Comparison of ENCODE assay signal across 1 cellular context in the genomic region with DNA sequence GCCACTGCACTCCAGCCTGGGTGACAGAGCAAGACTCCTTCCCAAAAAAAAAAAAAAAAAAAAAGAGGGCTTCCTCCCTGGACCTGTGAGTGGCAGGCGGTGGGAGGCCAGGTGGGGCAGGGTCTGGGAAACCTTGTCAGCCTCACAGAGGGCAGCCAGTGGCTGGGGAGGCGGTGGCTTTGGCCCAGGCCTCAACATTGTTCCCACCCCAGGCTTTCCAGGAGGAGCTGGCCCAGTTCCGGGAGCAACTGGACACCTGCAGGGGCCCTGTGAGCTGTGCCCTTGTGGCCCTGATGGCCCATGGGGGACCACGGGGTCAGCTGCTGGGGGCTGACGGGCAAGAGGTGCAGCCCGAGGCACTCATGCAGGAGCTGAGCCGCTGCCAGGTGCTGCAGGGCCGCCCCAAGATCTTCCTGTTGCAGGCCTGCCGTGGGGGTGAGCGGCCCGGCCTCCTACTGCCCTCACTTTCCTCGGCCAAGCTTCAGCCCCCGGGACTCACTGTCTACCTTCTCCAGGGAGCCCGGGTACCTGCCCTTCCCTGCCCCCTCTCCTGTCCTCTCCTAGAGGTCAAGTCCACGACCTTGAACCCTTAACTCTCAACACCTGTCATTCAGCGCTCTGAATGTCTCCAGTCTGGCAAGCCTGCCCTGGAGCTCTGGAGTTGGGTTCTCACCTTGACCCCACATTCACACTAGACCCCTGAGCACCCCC.
TF ChIP-seq lines count a peak whose summit lies in the region.

No MANE protein-coding gene starts in this region.

TF ChIP-seq in HepG2, 621 proteins besides CTCF, POLR2A, EP300 and RAD21:
- TF ChIP-seq RXRA (CRISPR knock-in tag; IDR thresholded peaks at IDR 0.05) = peak; percentile 64; the same call in 1 of the 2 replicates
- 0 out of 2 replicates have a peak, but pooled peaks have one; percentile 23 for TF ChIP-seq KDM5B (CRISPR knock-in tag; IDR thresholded peaks at IDR 0.05; ENCODE audit: borderline replicate concordance)
- no peak for TF ChIP-seq KDM3A (CRISPR knock-in tag; IDR thresholded peaks at IDR 0.05; ENCODE audit: low read depth)
- peak; percentile 61 for TF ChIP-seq RARA (CRISPR knock-in tag; IDR thresholded peaks at IDR 0.05)
- TF ChIP-seq NR2F1 (CRISPR knock-in tag; IDR thresholded peaks at IDR 0.05) = 0 out of 4 replicates have a peak, but pooled peaks of 1 of the 2 experiments have one; percentile 20
- TF ChIP-seq TGIF2 (CRISPR knock-in tag; IDR thresholded peaks at IDR 0.05) = no peak
- no peak for TF ChIP-seq ZNF24 (IDR thresholded peaks at IDR 0.05)
- TF ChIP-seq NR2C2 (CRISPR knock-in tag; IDR thresholded peaks at IDR 0.05; ENCODE audit: borderline replicate concordance) = peak; percentile 29; the same call in 1 of the 2 replicates
- no peak for TF ChIP-seq CENPBD1 (CRISPR knock-in tag; IDR thresholded peaks at IDR 0.05; ENCODE audit: borderline replicate concordance, low read depth)
- no peak for TF ChIP-seq NR2F6 (IDR thresholded peaks at IDR 0.05)
- peak; percentile 13; the same call in 1 of the 2 replicates for TF ChIP-seq NR2F6 (CRISPR knock-in tag; IDR thresholded peaks at IDR 0.05)
TF ChIP-seq in HepG2: peak in this region for 6.
